In genomic region chr7:100483101-100483727, GRCh38 we compare ENCODE assay signal across 8 cellular contexts. TPM values are rescaled to one million over a fixed set of nuclear protein-coding genes. Genes with fewer than 3 reads are reported as not detected.
A peak's percentile ranks its signal among the peaks of the same experiment; 100 is the strongest.
DNase-seq lines count a peak whose midpoint lies in the region; ATAC-seq, FAIRE-seq and TF ChIP-seq lines count a peak whose summit lies in the region.

No MANE protein-coding gene starts in this region.

- FAIRE-seq in kidney (lab: Jason Lieb, UNC), result no peak

- ATAC-seq in GM21576 (IDR thresholded peaks at IDR 0.05; ENCODE audit: unreplicated experiment), result peak; percentile 39
- no peak for ATAC-seq in HG03378 (IDR thresholded peaks at IDR 0.05; ENCODE audit: unreplicated experiment)

- intact Hi-C loops in kidney (cut with DNase I), result no loop called here

- H3K36me3 ChIP-seq in MG63 (no peaks in the 10 kb centered on the region), kidney (ENCODE audit: control insufficient read depth in 1 of 2, insufficient read depth in 2 of 2, low read length in 2 of 2) (no peaks in the 10 kb centered on the region)

- TF ChIP-seq CTCF in cardiac fibroblast (IDR thresholded peaks at IDR 0.05; ENCODE audit: low read depth, low read length) (peak; percentile 36), kidney (IDR thresholded peaks at IDR 0.05; ENCODE audit: borderline replicate concordance, extremely low read depth, insufficient read depth) (peak; percentile 86)

- H3K4me3 ChIP-seq in MG63 (peak overlapping the region; percentile 50), cardiac fibroblast (replicated peaks in 1 of 2; ENCODE audit: low read depth in 2 of 2, low read length in 2 of 2) (peak overlapping the region; percentile 59), kidney (ENCODE audit: low read length in 2 of 2) (peak overlapping the region; percentile 19 to 60)

- DNase-seq in DMS53 treated with DMSO at 0.1 percent for 48 hours (lab: John Stamatoyannopoulos, UW; ENCODE audit: unreplicated experiment), result peak; percentile 23
- peak; percentile 51 for DNase-seq in MG63
- DNase-seq in activated CD4-positive, CD25-positive, alpha-beta regulatory T cell (lab: John Stamatoyannopoulos, UW), result peak; percentile 64 to 77 (median 74)
- DNase-seq in cardiac fibroblast (ENCODE audit: low read depth in 2 of 2), result peak; percentile 37 to 66
- DNase-seq in kidney, result peak; percentile 86
- DNase-seq in stimulated activated CD4-positive, alpha-beta T cell treated with anti-CD3 and anti-CD28 coated beads, Interleukin-15, amount 100 ng/mL, for 24 hours, result peak; percentile 87

- no peak overlapping the region for H3K27ac ChIP-seq in kidney (ENCODE audit: low read depth in 2 of 2, low read length in 2 of 2)

- H3K27me3 ChIP-seq in MG63, result no peaks in the 10 kb centered on the region

- H3K9ac ChIP-seq in kidney (ENCODE audit: low read length in 2 of 2), result peak overlapping the region in 1 of 2 donors; percentile 69

- peaks cover 7 to 11% of the 10 kb centered on the region in 2 donors for H3K4me1 ChIP-seq in kidney (ENCODE audit: control insufficient read depth in 1 of 2, insufficient read depth in 1 of 2, low read depth in 1 of 2, low read length in 2 of 2)

- H3K9me3 ChIP-seq in MG63 (no peaks in the 10 kb centered on the region), kidney (ENCODE audit: control insufficient read depth in 1 of 2, low read length in 2 of 2) (no peaks in the 10 kb centered on the region)

RNA-seq across cellular contexts. Expression of gene NYAP1, which starts 0.5 kb away (rescaled TPM):
- not detected in 2 replicates for total RNA-seq in MG63 (2014; rRNA removed; shearing (Covaris generic); ENCODE audit: low replicate concordance)
- total RNA-seq in kidney, result 0.41 TPM
- 0.69 TPM for polyA plus RNA-seq in kidney (ENCODE audit: insufficient read depth, low read depth, low replicate concordance)

RNA-seq across cellular contexts. Expression of gene TSC22D4, which starts 4.2 kb away (rescaled TPM):
- total RNA-seq in MG63 (2014; rRNA removed; shearing (Covaris generic); ENCODE audit: low replicate concordance), result 5.7 and 27.7 TPM in 2 replicates
- 61.5 TPM for total RNA-seq in kidney
- polyA plus RNA-seq in kidney (ENCODE audit: insufficient read depth, low read depth, low replicate concordance), result 67.0 TPM

RNA-seq across cellular contexts. Expression of gene SPACDR, which starts 19.2 kb away (rescaled TPM):
- 0.56 TPM in 1 of 2 replicates, not detected in the other for total RNA-seq in MG63 (2014; rRNA removed; shearing (Covaris generic); ENCODE audit: low replicate concordance)
- total RNA-seq in kidney, result 0.54 TPM
- not detected for polyA plus RNA-seq in kidney (ENCODE audit: insufficient read depth, low read depth, low replicate concordance)

RNA-seq across cellular contexts. Expression of gene PPP1R35, which starts 46.9 kb away (rescaled TPM):
- 12.9 and 25.1 TPM in 2 replicates for total RNA-seq in MG63 (2014; rRNA removed; shearing (Covaris generic); ENCODE audit: low replicate concordance)
- 41.7 TPM for total RNA-seq in kidney
- polyA plus RNA-seq in kidney (ENCODE audit: insufficient read depth, low read depth, low replicate concordance), result 40.2 TPM

RNA-seq across cellular contexts. Expression of gene MEPCE, which starts 53.6 kb away (rescaled TPM):
- total RNA-seq in MG63 (2014; rRNA removed; shearing (Covaris generic); ENCODE audit: low replicate concordance), result 46.1 and 57.3 TPM in 2 replicates
- total RNA-seq in kidney, result 47.2 TPM
- 33.4 TPM for polyA plus RNA-seq in kidney (ENCODE audit: insufficient read depth, low read depth, low replicate concordance)

Comparison
In these comparisons a context has a peak if more than half of its experiments do, and no peak if none do; other contexts are left out.
1. DNase-seq: peak in every context shown above with its lines; median percentile 87 in stimulated activated CD4-positive, alpha-beta T cell treated with anti-CD3 and anti-CD28 coated beads, Interleukin-15, amount 100 ng/mL, for 24 hours; 86 in kidney; 74 in activated CD4-positive, CD25-positive, alpha-beta regulatory T cell; 52 in cardiac fibroblast; 51 in MG63; 23 in DMS53 treated with DMSO at 0.1 percent for 48 hours.